In the genomic region with DNA sequence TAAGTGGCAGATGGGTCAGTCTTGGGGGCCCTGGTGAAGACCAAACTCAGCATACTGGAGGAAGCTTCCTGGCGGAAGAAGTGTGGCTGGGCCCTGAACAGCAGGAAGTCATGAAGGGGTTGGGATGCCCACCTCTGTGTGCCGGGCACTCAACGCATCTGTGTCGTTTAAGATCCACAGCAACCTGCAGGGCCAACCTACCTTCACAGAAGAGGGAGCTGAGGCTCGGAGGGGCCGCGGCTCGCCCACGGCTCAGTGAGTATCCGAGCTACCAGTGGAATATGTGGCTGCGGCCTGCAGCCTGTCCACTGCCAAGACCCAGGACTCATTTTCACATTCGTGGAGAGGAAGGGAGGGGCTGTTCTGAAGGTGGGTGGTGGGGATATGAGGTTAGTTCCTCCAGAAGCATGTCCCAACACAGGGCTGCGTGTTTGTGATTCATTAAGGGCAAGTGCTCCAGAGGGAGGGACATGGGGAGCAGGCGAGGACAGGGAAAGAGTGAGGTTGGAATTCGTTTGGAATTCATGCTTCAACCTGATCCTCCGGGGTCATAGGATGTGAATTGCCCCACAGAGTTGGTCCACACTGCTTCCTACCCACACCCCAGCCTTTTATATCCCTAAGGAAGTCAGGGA, we compare ENCODE assay signal across 22 cellular contexts.
"Had no signal": no experiment of that assay in that cellular context is flagged by ENCODE, and none has a peak within 500 bp of the region (broad histone marks: within the 10 kb centered on the region; RNA-seq: fewer than 3 reads in every experiment).

No MANE protein-coding gene starts in this region.

- H3K27me3 Mint-ChIP-seq: dendritic cell treated with granulocyte-macrophage colony-stimulating factor and Interleukin-4, amounts not matched to agents 40 ng/mL and 50 ng/mL, for 4 days; stimulated activated naive CD8-positive, alpha-beta T cell treated with anti-CD3 and anti-CD28 coated beads, Interleukin-15, amount 100 ng/mL, for 72 hours had no signal

- H3K27me3 ChIP-seq: colonic mucosa, right lobe of liver, thyroid gland, vagina had no signal

- H3K4me3 Mint-ChIP-seq: dendritic cell treated with granulocyte-macrophage colony-stimulating factor and Interleukin-4, amounts not matched to agents 40 ng/mL and 50 ng/mL, for 4 days; endodermal cell; natural killer cell; stimulated activated naive CD8-positive, alpha-beta T cell treated with anti-CD3 and anti-CD28 coated beads, Interleukin-15, amount 100 ng/mL, for 72 hours had no signal

- H3K9me3 Mint-ChIP-seq: dendritic cell treated with granulocyte-macrophage colony-stimulating factor and Interleukin-4, amounts not matched to agents 40 ng/mL and 50 ng/mL, for 4 days; endodermal cell; natural killer cell had no signal

- DNase-seq: colonic mucosa; effector CD8-positive, alpha-beta T cell; endodermal cell; esophagus squamous epithelium; gastrocnemius medialis; left cardiac atrium; natural killer cell; occipital lobe; pancreas; small intestine; stimulated activated CD4-positive, alpha-beta T cell treated with anti-CD3 and anti-CD28 coated beads, Interleukin-15, amount 100 ng/mL, for 24 hours; stimulated activated CD4-positive, alpha-beta T cell treated with anti-CD3 and anti-CD28 coated beads, Interleukin-2, amount 100 ng/mL, for 48 hours; stimulated activated CD8-positive, alpha-beta memory T cell treated with anti-CD3 and anti-CD28 coated beads, Interleukin-4, amount 100 ng/mL, for 48 hours; stimulated activated naive CD4-positive, alpha-beta T cell; stimulated activated naive CD8-positive, alpha-beta T cell treated with anti-CD3 and anti-CD28 coated beads, Interleukin-15, amount 100 ng/mL, for 72 hours; thyroid gland; trophoblast cell had no signal

- H3K27ac ChIP-seq: colonic mucosa, esophagus squamous epithelium, gastrocnemius medialis, left lung, pancreas, right lobe of liver, suprapubic skin, thyroid gland, vagina had no signal

- H3K27ac Mint-ChIP-seq: dendritic cell treated with granulocyte-macrophage colony-stimulating factor and Interleukin-4, amounts not matched to agents 40 ng/mL and 50 ng/mL, for 4 days; endodermal cell; natural killer cell; stimulated activated naive CD8-positive, alpha-beta T cell treated with anti-CD3 and anti-CD28 coated beads, Interleukin-15, amount 100 ng/mL, for 72 hours had no signal

- H3K4me1 ChIP-seq: colonic mucosa, esophagus squamous epithelium, gastrocnemius medialis, left lung, pancreas, right lobe of liver, suprapubic skin, thyroid gland, vagina had no signal

- H3K4me3 ChIP-seq: colonic mucosa, esophagus squamous epithelium, gastrocnemius medialis, left lung, pancreas, right lobe of liver, suprapubic skin, thyroid gland, vagina had no signal

- H3K36me3 ChIP-seq: colonic mucosa, esophagus squamous epithelium, gastrocnemius medialis, left lung, pancreas, right lobe of liver, suprapubic skin, thyroid gland, vagina had no signal

- ATAC-seq: gastrocnemius medialis; left cardiac atrium; left lung; natural killer cell; pancreas; stimulated activated naive CD8-positive, alpha-beta T cell treated with anti-CD3 and anti-CD28 coated beads, Interleukin-15, amount 100 ng/mL, for 72 hours had no signal

- H3K9me3 ChIP-seq: colonic mucosa, esophagus squamous epithelium, gastrocnemius medialis, left lung, pancreas, right lobe of liver, suprapubic skin, thyroid gland, vagina had no signal

- FAIRE-seq: pancreas, small intestine had no signal

- H3K36me3 Mint-ChIP-seq: natural killer cell had no signal

- H3K4me1 Mint-ChIP-seq: endodermal cell; natural killer cell; stimulated activated naive CD8-positive, alpha-beta T cell treated with anti-CD3 and anti-CD28 coated beads, Interleukin-15, amount 100 ng/mL, for 72 hours had no signal
